22 cellular contexts compared by ENCODE assay signal in the genomic region with DNA sequence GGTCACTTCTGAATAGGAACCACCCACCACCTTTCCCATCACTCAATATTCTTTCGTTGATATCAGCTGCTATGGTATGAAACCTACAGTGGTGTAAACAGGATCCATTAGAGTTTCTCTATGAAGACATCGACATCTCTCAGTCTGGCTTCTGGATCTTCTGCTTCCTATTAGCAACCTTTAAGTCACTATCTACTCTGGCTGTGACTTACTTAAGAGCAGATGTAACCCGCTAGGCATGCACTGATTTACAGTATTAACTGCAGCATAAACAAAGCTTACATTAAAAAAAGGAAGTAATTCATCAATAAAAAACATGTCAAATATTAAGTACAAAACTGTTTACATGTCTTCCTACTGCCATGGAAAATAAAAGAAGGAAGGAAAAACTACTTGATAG.
"Had no signal": no experiment of that assay in that cellular context is flagged by ENCODE, and none has a peak within 500 bp of the region (broad histone marks: within the 10 kb centered on the region; RNA-seq: fewer than 3 reads in every experiment).

No MANE protein-coding gene starts in this region.

- H3K4me1 ChIP-seq: esophagus muscularis mucosa, foreskin keratinocyte, right atrium auricular region, sigmoid colon, stomach had no signal

- H3K27me3 ChIP-seq: esophagus muscularis mucosa, foreskin keratinocyte, neutrophil, ovary, right atrium auricular region, sigmoid colon, stomach had no signal

- H3K27ac ChIP-seq: epithelial cell of prostate, esophagus muscularis mucosa, foreskin keratinocyte, neutrophil, ovary, right atrium auricular region, sigmoid colon, skin epidermis, stomach had no signal

- FAIRE-seq: endometrium, kidney had no signal

- H3K27me3 Mint-ChIP-seq: naive thymus-derived CD8-positive, alpha-beta T cell had no signal

- DNase-seq: cortex of kidney; effector memory CD4-positive, alpha-beta T cell; foreskin keratinocyte; immature natural killer cell; kidney; left cardiac atrium; left ventricle myocardium superior; mesendoderm; mucosa of descending colon; naive thymus-derived CD8-positive, alpha-beta T cell; ovary; sigmoid colon; stimulated activated naive CD4-positive, alpha-beta T cell; stomach; trophoblast cell had no signal

- ATAC-seq: foreskin keratinocyte; left cardiac atrium; left ventricle myocardium superior; mucosa of descending colon; naive thymus-derived CD8-positive, alpha-beta T cell had no signal

- H3K27ac Mint-ChIP-seq: immature natural killer cell; naive thymus-derived CD8-positive, alpha-beta T cell had no signal

- H3K4me3 Mint-ChIP-seq: immature natural killer cell; naive thymus-derived CD8-positive, alpha-beta T cell had no signal

- H3K9me3 ChIP-seq: neutrophil, ovary, right atrium auricular region, sigmoid colon had no signal

- H3K4me3 ChIP-seq: esophagus muscularis mucosa, lung, mucosa of descending colon, ovary, right atrium auricular region, sigmoid colon, skin epidermis, stomach had no signal
